ENCODE assay signal across 9 cellular contexts in the genomic region with DNA sequence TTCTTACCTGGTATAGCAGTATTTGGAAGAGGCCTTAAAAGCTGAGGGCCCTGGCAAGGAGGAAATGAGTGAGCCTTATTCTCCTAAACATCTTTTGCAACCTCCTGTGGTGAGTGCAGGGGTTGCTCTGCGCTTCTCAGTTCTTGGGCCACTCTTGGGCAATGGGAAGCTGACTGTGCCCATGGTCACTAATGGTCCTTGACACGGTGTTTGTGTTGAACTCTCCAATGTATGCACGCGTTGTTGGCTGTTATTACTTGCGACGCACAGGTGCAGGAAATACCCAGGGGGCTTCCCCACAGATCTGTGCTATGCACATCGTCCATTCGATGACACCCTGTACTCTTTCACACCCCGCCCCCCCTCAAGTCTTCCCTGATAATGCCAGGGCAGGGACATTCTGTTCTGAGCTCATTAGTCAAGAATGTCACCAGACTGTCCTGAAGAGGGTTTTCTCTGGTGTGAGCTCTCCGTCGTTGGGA.
DNase-seq lines count a peak whose midpoint lies in the region; ATAC-seq and TF ChIP-seq lines count a peak whose summit lies in the region.
"Had no signal": no experiment of that assay in that cellular context is flagged by ENCODE, and none has a peak within 500 bp of the region (broad histone marks: within the 10 kb centered on the region; RNA-seq: fewer than 3 reads in every experiment).

No MANE protein-coding gene starts in this region.

- BruUV-seq in A673 (replicated peaks; lab: Mats Ljungman, UMichigan) = no TSS peak

- CTCF ChIA-PET in A673 (lab: Charles Lee) = no interaction called here

- peaks cover 4% of the 10 kb centered on the region for H3K4me1 ChIP-seq in right cardiac atrium (ENCODE audit: control insufficient read depth, insufficient read depth, low read length)
- no peaks in the 10 kb centered on the region for H3K4me1 ChIP-seq in breast epithelium
- no peaks in the 10 kb centered on the region for H3K4me1 ChIP-seq in A673 (ENCODE audit: insufficient read depth, low read length, poor library complexity, severe bottlenecking)

- no peaks in the 10 kb centered on the region for H3K36me3 ChIP-seq in breast epithelium
- no peaks in the 10 kb centered on the region for H3K36me3 ChIP-seq in A673 (ENCODE audit: insufficient read depth, low read length, poor library complexity, severe bottlenecking)

- ATAC-seq in HG03342 (IDR thresholded peaks at IDR 0.05; ENCODE audit: unreplicated experiment) = peak; percentile 76
- ATAC-seq in right cardiac atrium = peak; percentile 36 to 39

- H3K27ac ChIP-seq in right cardiac atrium (ENCODE audit: low read length) (no peak overlapping the region), breast epithelium (no peak overlapping the region), A673 (ENCODE audit: low read depth, low read length, poor library complexity, severe bottlenecking) (no peak overlapping the region)

- TF ChIP-seq CTCF in GM12874 (IDR thresholded peaks at IDR 0.05; ENCODE audit: insufficient read depth, low read depth, low read length) (0 out of 2 replicates have a peak, but pooled peaks have one; percentile 19), GM20000 (IDR thresholded peaks at IDR 0.05; ENCODE audit: extremely low read depth, missing control alignments) (no peak), breast epithelium (IDR thresholded peaks at IDR 0.05) (no peak), A673 (conservative IDR thresholded peaks at IDR 0.05; ENCODE audit: low read depth, low read length) (no peak)

- H3K9me3 ChIP-seq in right cardiac atrium (ENCODE audit: control insufficient read depth, low read length) (no peaks in the 10 kb centered on the region), breast epithelium (no peaks in the 10 kb centered on the region), A673 (ENCODE audit: low read depth, low read length, poor library complexity, severe bottlenecking) (no peaks in the 10 kb centered on the region)

- no peaks in the 10 kb centered on the region for H3K27me3 ChIP-seq in right cardiac atrium (ENCODE audit: control insufficient read depth, insufficient read depth)
- H3K27me3 ChIP-seq in breast epithelium = no peaks in the 10 kb centered on the region
- H3K27me3 ChIP-seq in A673 (replicated peaks; ENCODE audit: insufficient read depth, low read depth, low read length, poor library complexity) = peaks cover 27% of the 10 kb centered on the region

- DNase-seq in GM20000 (ENCODE audit: low spot score) = peak; percentile 50
- no peak for DNase-seq in right cardiac atrium
- no peak for DNase-seq in LoVo (ENCODE audit: low spot score)
- no peak for DNase-seq in T-helper 1 cell
- DNase-seq in breast epithelium (ENCODE audit: low spot score in 2 of 2) = no peak
- DNase-seq in A673 (ENCODE audit: low spot score) = no peak
- DNase-seq: small intestine had no signal

- TF ChIP-seq POLR2A in breast epithelium (IDR thresholded peaks at IDR 0.05) = no peak

- 62% methylated on average over 11 of the region's 11 CpGs for WGBS in right cardiac atrium

- POLR2A ChIA-PET in A673 (lab: Charles Lee; ENCODE audit: low non-redundant PET) = interaction anchor here (0.5 kb wide), 1 partner anchor 14 kb away, joined by 4 read pairs; no protein-coding TSS in a partner anchor

- no peak overlapping the region for H3K4me3 ChIP-seq in right cardiac atrium (ENCODE audit: low read length)
- H3K4me3 ChIP-seq in breast epithelium = no peak overlapping the region
- no peak overlapping the region for H3K4me3 ChIP-seq in A673 (ENCODE audit: low read depth, low read length, poor library complexity, severe bottlenecking)

- intact Hi-C loops in right cardiac atrium (cut with DNase I) = no loop called here
- intact Hi-C loops in breast epithelium (cut with DNase I; ENCODE audit: low total_unique reads) = no loop called here
- intact Hi-C loops in A673 (cut with micrococcal nuclease; ENCODE audit: unreplicated experiment) = no loop called here
